ENCODE assay signal across 8 cellular contexts in genomic region chr10:110919971-110920881, GRCh38. TPM values are rescaled to one million over a fixed set of nuclear protein-coding genes. Genes with fewer than 3 reads are reported as not detected.
DNase-seq lines count a peak whose midpoint lies in the region; ATAC-seq and TF ChIP-seq lines count a peak whose summit lies in the region.

No MANE protein-coding gene starts in this region.

- TF ChIP-seq CTCF in neural progenitor cell (IDR thresholded peaks at IDR 0.05): no peak

- H2AFZ ChIP-seq in neural progenitor cell (replicated peaks): peak overlapping the region; percentile 48

- DNase-seq in C1 segment of cervical spinal cord (lab: John Stamatoyannopoulos, UW) (peak in 10 of 14 donors; percentile 19 to 44 (median 34)), NCI-H526 treated with DMSO at 0.1 percent for 48 hours (lab: John Stamatoyannopoulos, UW) (peak; percentile 37), foreskin melanocyte (peak; percentile 28), neural progenitor cell (ENCODE audit: low spot score) (peak; percentile 70), NCI-H2196 treated with DMSO at 0.1 percent for 48 hours (lab: John Stamatoyannopoulos, UW; ENCODE audit: unreplicated experiment) (no peak)
- DNase-seq in activated T-cell treated with anti-CD3 and anti-CD28 coated beads, Interleukin-2, amount 50 U/mL, for 48 hours: peak; percentile 55 to 58

- H3K27ac Mint-ChIP-seq in neural progenitor cell: peak overlapping the region; percentile 65

- peak overlapping the region; percentile 62 for H3K9ac ChIP-seq in neural progenitor cell

- H3K36me3 ChIP-seq in neural progenitor cell: peaks cover 5% of the 10 kb centered on the region

- peaks cover 47% of the 10 kb centered on the region for H4K20me1 ChIP-seq in neural progenitor cell (ENCODE audit: low read depth)

- peaks cover 3% of the 10 kb centered on the region for H3K36me3 Mint-ChIP-seq in neural progenitor cell

- H3F3A ChIP-seq in neural progenitor cell (ENCODE audit: low read depth): peaks cover 10% of the 10 kb centered on the region

- no peaks in the 10 kb centered on the region for H3K9me3 ChIP-seq in neural progenitor cell (ENCODE audit: low read depth)

- peaks cover 27% of the 10 kb centered on the region for H3K4me1 Mint-ChIP-seq in neural progenitor cell

- H3K4me1 ChIP-seq in neural progenitor cell: peaks cover 19% of the 10 kb centered on the region

- peak overlapping the region; percentile 81 for H3K4me2 ChIP-seq in neural progenitor cell

- peak; percentile 22 for ATAC-seq in GM18870 (IDR thresholded peaks at IDR 0.05; ENCODE audit: unreplicated experiment)
- ATAC-seq in HG03060 (IDR thresholded peaks at IDR 0.05; ENCODE audit: low read depth, unreplicated experiment): peak; percentile 33

- H3K79me2 ChIP-seq in neural progenitor cell (ENCODE audit: low read depth): peaks cover 73% of the 10 kb centered on the region

- H3K9me3 Mint-ChIP-seq in neural progenitor cell: no peaks in the 10 kb centered on the region

- H3K27me3 ChIP-seq in neural progenitor cell: no peaks in the 10 kb centered on the region

- peak overlapping the region; percentile 68 for H3K4me3 ChIP-seq in neural progenitor cell

- peaks cover 4% of the 10 kb centered on the region for H3K27me3 Mint-ChIP-seq in neural progenitor cell (ENCODE audit: insufficient read depth, low read depth)

- peak overlapping the region; percentile 76 for H3K27ac ChIP-seq in neural progenitor cell

- peak overlapping the region; percentile 96 for H3K4me3 Mint-ChIP-seq in neural progenitor cell

RNA-seq across cellular contexts. Expression of gene SHOC2, which starts 0.8 kb away (rescaled TPM):
- total RNA-seq in neural progenitor cell (ENCODE audit: low replicate concordance): 42.1 and 54.9 TPM in 2 replicates

RNA-seq across cellular contexts. Expression of gene BBIP1, which starts 1.2 kb away (rescaled TPM):
- 27.8 and 58.4 TPM in 2 replicates for total RNA-seq in neural progenitor cell (ENCODE audit: low replicate concordance)

RNA-seq across cellular contexts. Expression of gene PDCD4, which starts 48.5 kb away (rescaled TPM):
- total RNA-seq in neural progenitor cell (ENCODE audit: low replicate concordance): 57.7 and 106 TPM in 2 replicates
